In the genomic region with DNA sequence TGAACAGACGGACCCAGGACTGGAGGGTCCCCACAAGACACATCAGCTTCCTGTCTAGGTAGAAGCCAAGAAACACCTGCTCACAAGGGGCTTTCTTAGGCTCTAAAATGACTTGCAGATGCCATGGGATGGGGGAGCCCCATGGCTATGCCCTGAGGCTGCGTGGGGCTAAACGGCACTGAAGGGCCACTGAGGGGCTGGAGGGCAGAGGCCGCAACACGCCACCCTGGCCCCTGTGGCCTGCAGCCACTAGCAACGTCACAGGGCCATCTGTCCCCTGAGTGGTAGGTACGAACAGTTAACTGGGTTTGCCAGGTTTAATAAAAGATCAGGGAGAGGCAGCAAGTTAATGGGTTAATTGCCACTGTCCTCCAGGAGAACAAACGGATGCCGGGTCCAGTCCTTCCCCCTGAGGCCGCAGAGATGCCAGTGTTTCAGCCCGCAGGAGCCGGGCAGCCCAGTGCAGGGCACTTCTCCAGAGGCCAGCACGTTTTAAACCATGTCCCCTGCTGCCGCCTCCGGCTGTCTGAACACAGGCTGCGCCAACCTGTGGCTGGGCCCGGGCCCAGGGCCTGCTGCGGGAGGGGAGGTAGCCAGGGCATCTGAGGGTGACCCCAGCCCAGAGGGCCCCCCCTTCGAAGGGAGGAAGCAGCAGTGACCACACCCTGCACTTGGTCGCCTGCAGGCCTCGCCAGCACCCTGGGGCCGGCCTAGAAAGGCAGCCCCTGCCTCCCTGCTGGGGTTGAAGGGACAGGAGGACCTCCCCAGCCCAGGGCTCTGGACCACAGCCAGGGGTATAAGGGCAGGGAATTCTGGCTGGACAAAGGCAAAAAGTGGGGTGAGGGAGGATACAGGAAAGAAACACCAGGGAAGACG, we compare ENCODE assay signal across 11 cellular contexts.
DNase-seq lines count a peak whose midpoint lies in the region; ATAC-seq and TF ChIP-seq lines count a peak whose summit lies in the region.
"Had no signal": no experiment of that assay in that cellular context is flagged by ENCODE, and none has a peak within 500 bp of the region (broad histone marks: within the 10 kb centered on the region; RNA-seq: fewer than 3 reads in every experiment).

No MANE protein-coding gene starts in this region.

- DNase-seq in GM23248 (peak; percentile 34), cerebellar cortex (ENCODE audit: low spot score) (peak; percentile 77), left kidney (ENCODE audit: low read depth, low spot score) (peak; percentile 40), nephron progenitor cell (no peak), SHP77 (lab: John Stamatoyannopoulos, UW) (no peak), inferior parietal cortex (ENCODE audit: extremely low spot score) (no peak)
- DNase-seq in natural killer cell treated with Interleukin-12 subunit alpha and Interleukin-12 subunit beta and Interleukin-15 and Interleukin-18, amount 100 ng/mL, for 72 hours (ENCODE audit: low spot score) = no peak
- DNase-seq: activated naive CD4-positive, alpha-beta T cell treated with Interleukin-2 at 50 U/mL for 16 hours; CD8-positive, alpha-beta T cell had no signal

- H3K36me3 ChIP-seq in GM23248 (ENCODE audit: low read depth) (peaks cover 39% of the 10 kb centered on the region), skeletal muscle satellite cell (ENCODE audit: insufficient read depth, low read length) (peaks cover 42% of the 10 kb centered on the region)

- H3K4me1 ChIP-seq in GM23248 (ENCODE audit: insufficient read depth) (peaks cover 45% of the 10 kb centered on the region), skeletal muscle satellite cell (ENCODE audit: control insufficient read depth, insufficient read depth, low read length) (peaks cover 95% of the 10 kb centered on the region)

- ATAC-seq in natural killer cell treated with Interleukin-12 subunit alpha and Interleukin-12 subunit beta and Interleukin-15 and Interleukin-18, amount 100 ng/mL, for 72 hours = no peak
- ATAC-seq: CD8-positive, alpha-beta T cell had no signal

- no peak for TF ChIP-seq CTCF in nephron progenitor cell (IDR thresholded peaks at IDR 0.05)

- H3K36me3 Mint-ChIP-seq in nephron progenitor cell (ENCODE audit: low read depth) = peaks cover 30% of the 10 kb centered on the region
- H3K36me3 Mint-ChIP-seq in natural killer cell treated with Interleukin-12 subunit alpha and Interleukin-12 subunit beta and Interleukin-15 and Interleukin-18, amount 100 ng/mL, for 72 hours = no peaks in the 10 kb centered on the region

- H3K9me3 Mint-ChIP-seq in nephron progenitor cell = no peaks in the 10 kb centered on the region
- no peaks in the 10 kb centered on the region for H3K9me3 Mint-ChIP-seq in natural killer cell treated with Interleukin-12 subunit alpha and Interleukin-12 subunit beta and Interleukin-15 and Interleukin-18, amount 100 ng/mL, for 72 hours
- H3K9me3 Mint-ChIP-seq: CD8-positive, alpha-beta T cell; memory B cell had no signal

- H3K9ac ChIP-seq in GM23248 (peak overlapping the region; percentile 18; the same call in 1 of the 2 replicates), skeletal muscle satellite cell (ENCODE audit: low read depth, low read length) (peak overlapping the region; percentile 77)

- H3K4me1 Mint-ChIP-seq in nephron progenitor cell = peaks cover 63% of the 10 kb centered on the region
- H3K4me1 Mint-ChIP-seq in natural killer cell treated with Interleukin-12 subunit alpha and Interleukin-12 subunit beta and Interleukin-15 and Interleukin-18, amount 100 ng/mL, for 72 hours (ENCODE audit: low read depth in 2 of 2) = peaks cover 14 to 15% of the 10 kb centered on the region in 2 donors
- H3K4me1 Mint-ChIP-seq: memory B cell had no signal

- no peaks in the 10 kb centered on the region for H4K20me1 ChIP-seq in GM23248 (ENCODE audit: insufficient read depth)

- peaks cover 6% of the 10 kb centered on the region for H3K27me3 Mint-ChIP-seq in nephron progenitor cell (ENCODE audit: low read depth, poor library complexity)
- H3K27me3 Mint-ChIP-seq in natural killer cell treated with Interleukin-12 subunit alpha and Interleukin-12 subunit beta and Interleukin-15 and Interleukin-18, amount 100 ng/mL, for 72 hours = no peaks in the 10 kb centered on the region
- H3K27me3 Mint-ChIP-seq: memory B cell had no signal

- 48 to 55% methylated on average over 20 to 23 of the region's 23 CpGs for WGBS in GM23248 (ENCODE audit: low coverage in 1 of 2, low lambda C conversion rate in 2 of 2, missing lambda C conversion rate in 2 of 2), 2 experiments

- H3K27ac Mint-ChIP-seq in nephron progenitor cell = no peak overlapping the region
- no peak overlapping the region for H3K27ac Mint-ChIP-seq in natural killer cell treated with Interleukin-12 subunit alpha and Interleukin-12 subunit beta and Interleukin-15 and Interleukin-18, amount 100 ng/mL, for 72 hours
- H3K27ac Mint-ChIP-seq: CD8-positive, alpha-beta T cell; memory B cell had no signal

- H3K27ac ChIP-seq in GM23248 = peak overlapping the region; percentile 86

- no peak overlapping the region for H3K4me3 ChIP-seq in GM23248
- H3K4me3 ChIP-seq in skeletal muscle satellite cell (ENCODE audit: low read length) = no peak overlapping the region

- H3K9me2 ChIP-seq in GM23248 (ENCODE audit: insufficient read depth) = no peaks in the 10 kb centered on the region

- H3K4me3 Mint-ChIP-seq in nephron progenitor cell = no peak overlapping the region
- no peak overlapping the region for H3K4me3 Mint-ChIP-seq in natural killer cell treated with Interleukin-12 subunit alpha and Interleukin-12 subunit beta and Interleukin-15 and Interleukin-18, amount 100 ng/mL, for 72 hours
- H3K4me3 Mint-ChIP-seq: CD8-positive, alpha-beta T cell; memory B cell had no signal

- no peaks in the 10 kb centered on the region for H3K9me3 ChIP-seq in GM23248 (ENCODE audit: low read depth)
- H3K9me3 ChIP-seq in skeletal muscle satellite cell (replicated peaks; ENCODE audit: low read length) = no peaks in the 10 kb centered on the region

- H2AFZ ChIP-seq in GM23248 = no peak overlapping the region

- in situ Hi-C loops in GM23248 (cut with MboI) = no loop called here

- H3K4me2 ChIP-seq in GM23248 (ENCODE audit: unreplicated experiment) = no peak overlapping the region
- H3K4me2 ChIP-seq in skeletal muscle satellite cell (ENCODE audit: low read length) = peak overlapping the region; percentile 39

- H3K79me2 ChIP-seq in GM23248 (ENCODE audit: insufficient read depth) = peaks cover 57% of the 10 kb centered on the region

- H3F3A ChIP-seq in GM23248 (ENCODE audit: insufficient read depth) = peaks cover 56% of the 10 kb centered on the region

- H3K27me3 ChIP-seq in GM23248 (replicated peaks; ENCODE audit: insufficient read depth) = no peaks in the 10 kb centered on the region
- H3K27me3 ChIP-seq in skeletal muscle satellite cell (ENCODE audit: control insufficient read depth, insufficient read depth, low read length) = no peaks in the 10 kb centered on the region

Comparison
In these comparisons a context has a peak if more than half of its experiments do, and no peak if none do; other contexts are left out.
1. DNase-seq: peak in GM23248 (single experiment), cerebellar cortex (single experiment) and left kidney (single experiment); none in nephron progenitor cell (single experiment), SHP77 (0 of 2), inferior parietal cortex (single experiment) and natural killer cell treated with Interleukin-12 subunit alpha and Interleukin-12 subunit beta and Interleukin-15 and Interleukin-18, amount 100 ng/mL, for 72 hours (single experiment).